ENCODE assay signal across 8 cellular contexts in the genomic region with DNA sequence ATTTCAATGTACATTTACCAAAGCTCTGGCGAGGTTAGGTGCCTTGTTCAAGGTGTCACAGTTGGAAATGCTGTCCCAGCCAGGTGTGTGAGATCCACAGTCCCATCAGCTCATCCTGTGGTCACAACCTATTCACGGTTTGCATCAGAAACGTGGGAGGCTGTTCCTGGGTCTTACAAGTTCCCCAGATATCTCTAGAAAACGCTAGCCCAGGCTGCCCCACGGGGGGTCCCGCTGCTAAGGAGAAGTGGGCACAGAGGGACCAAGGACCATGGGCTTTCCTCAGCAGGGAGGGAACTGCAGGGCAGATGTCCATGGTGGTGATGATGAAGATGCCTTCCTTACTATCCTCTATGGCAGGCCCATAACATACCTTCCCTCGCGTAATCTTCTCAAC.
DNase-seq lines count a peak whose midpoint lies in the region; ATAC-seq, FAIRE-seq and TF ChIP-seq lines count a peak whose summit lies in the region.

No MANE protein-coding gene starts in this region.

- no peak overlapping the region for H3K27ac ChIP-seq in iPS DF 6.9 (ENCODE audit: low read length)

- DNase-seq in D721Med (ENCODE audit: insufficient read length, low spot score) (no peak), iPS DF 6.9 (ENCODE audit: low read depth, low spot score) (no peak)
- DNase-seq in activated T-cell treated with anti-CD3 and anti-CD28 coated beads, Interleukin-2, amount 50 U/mL, for 48 hours: peak; percentile 39 to 42
- peak; percentile 35 for DNase-seq in stimulated activated CD8-positive, alpha-beta memory T cell treated with anti-CD3 and anti-CD28 coated beads, Interleukin-4, amount 100 ng/mL, for 48 hours
- no peak for DNase-seq in effector CD8-positive, alpha-beta T cell (lab: John Stamatoyannopoulos, UW)

- H3K36me3 ChIP-seq in iPS DF 6.9 (ENCODE audit: control insufficient read depth, insufficient read depth, low read length): no peaks in the 10 kb centered on the region

- peaks cover 1% of the 10 kb centered on the region; the same call in 1 of the 2 replicates for H3K4me1 ChIP-seq in iPS DF 6.9 (ENCODE audit: control insufficient read depth, insufficient read depth, low read length)

- no CpG with 5 or more reads among the region's 8 CpGs for WGBS in iPS DF 6.9 (ENCODE audit: insufficient coverage, insufficient read length)

- TF ChIP-seq CTCF in D721Med (IDR thresholded peaks at IDR 0.05; ENCODE audit: insufficient read depth, missing control alignments): no peak

- H3K4me3 ChIP-seq in iPS DF 6.9 (ENCODE audit: low read length): peak overlapping the region; percentile 62; the same call in 1 of the 2 replicates

- ATAC-seq in HG02759 (IDR thresholded peaks at IDR 0.05; ENCODE audit: unreplicated experiment): peak; percentile 2
- no peak for ATAC-seq in HG02798 (IDR thresholded peaks at IDR 0.05; ENCODE audit: poor library complexity, unreplicated experiment)
- ATAC-seq in GM19467 (IDR thresholded peaks at IDR 0.05; ENCODE audit: unreplicated experiment): no peak

- H3K27me3 ChIP-seq in iPS DF 6.9 (ENCODE audit: control insufficient read depth, insufficient read depth, low read length): no peaks in the 10 kb centered on the region

- H3K9me3 ChIP-seq in iPS DF 6.9 (ENCODE audit: control insufficient read depth, insufficient read depth, low read length): no peaks in the 10 kb centered on the region

- peak; percentile 69 for FAIRE-seq in D721Med (lab: Jason Lieb, UNC)

Comparison
In these comparisons a context has a peak if more than half of its experiments do, and no peak if none do; other contexts are left out.
1. DNase-seq: peak in activated T-cell treated with anti-CD3 and anti-CD28 coated beads, Interleukin-2, amount 50 U/mL, for 48 hours (2 of 2) and stimulated activated CD8-positive, alpha-beta memory T cell treated with anti-CD3 and anti-CD28 coated beads, Interleukin-4, amount 100 ng/mL, for 48 hours (single experiment); none in D721Med (single experiment), iPS DF 6.9 (single experiment) and effector CD8-positive, alpha-beta T cell (single experiment).